Comparison of ENCODE assay signal across 2 cellular contexts in genomic region chr15:40352221-40352901, GRCh38.
TF ChIP-seq lines count a peak whose summit lies in the region.

No MANE protein-coding gene starts in this region.

TF ChIP-seq in IMR-90, 13 proteins besides CTCF, POLR2A, EP300 and RAD21:
- TF ChIP-seq FOS (IDR thresholded peaks at IDR 0.05; ENCODE audit: low read depth, low read length) = no peak
- TF ChIP-seq NFE2L2 (IDR thresholded peaks at IDR 0.05; ENCODE audit: low read depth, low read length) = no peak
- no peak for TF ChIP-seq MXI1 (IDR thresholded peaks at IDR 0.05; ENCODE audit: borderline replicate concordance, low read depth, low read length)
- TF ChIP-seq BHLHE40 (IDR thresholded peaks at IDR 0.05; ENCODE audit: low read depth, low read length) = no peak
- TF ChIP-seq CEBPB (IDR thresholded peaks at IDR 0.05; ENCODE audit: low read depth, low read length) = no peak
- no peak for TF ChIP-seq MAFK (IDR thresholded peaks at IDR 0.05; ENCODE audit: low read depth, low read length)
- TF ChIP-seq MAZ (IDR thresholded peaks at IDR 0.05; ENCODE audit: borderline replicate concordance, low read depth, low read length) = no peak
- TF ChIP-seq CHD1 (IDR thresholded peaks at IDR 0.05; ENCODE audit: low read depth, low read length) = no peak
- TF ChIP-seq SMC3 (IDR thresholded peaks at IDR 0.05; ENCODE audit: low read depth, low read length) = no peak
- TF ChIP-seq ELK1 (IDR thresholded peaks at IDR 0.05; ENCODE audit: borderline replicate concordance, low read depth, low read length) = no peak
- TF ChIP-seq RCOR1 (IDR thresholded peaks at IDR 0.05; ENCODE audit: insufficient replicate concordance, low read length) = no peak
- TF ChIP-seq RFX5 (IDR thresholded peaks at IDR 0.05; ENCODE audit: low read depth, low read length) = no peak
- TF ChIP-seq USF2 (IDR thresholded peaks at IDR 0.05; ENCODE audit: low read depth, low read length) = no peak
TF ChIP-seq in IMR-90: peak in this region for 0.

TF ChIP-seq in H1, 55 proteins besides CTCF, POLR2A, EP300 and RAD21:
- TF ChIP-seq CHD1 (IDR thresholded peaks at IDR 0.05; ENCODE audit: low read depth, low read length) (no peak), CHD2 (IDR thresholded peaks at IDR 0.05; ENCODE audit: low read length) (no peak), ATF2 (IDR thresholded peaks at IDR 0.05; ENCODE audit: low read length) (no peak), TCF12 (IDR thresholded peaks at IDR 0.05; ENCODE audit: low read depth, low read length) (no peak), BACH1 (IDR thresholded peaks at IDR 0.05; ENCODE audit: low read length) (no peak), JUN (IDR thresholded peaks at IDR 0.05; ENCODE audit: low read depth, low read length) (no peak), RNF2 (IDR thresholded peaks at IDR 0.05; ENCODE audit: borderline replicate concordance, low read depth, low read length, missing control alignments, poor library complexity, severe bottlenecking) (no peak), E2F6 (IDR thresholded peaks at IDR 0.05) (no peak), TEAD4 (IDR thresholded peaks at IDR 0.05; ENCODE audit: low read depth, low read length) (no peak), JUND (IDR thresholded peaks at IDR 0.05; ENCODE audit: low read length) (no peak), POLR2AphosphoS5 (IDR thresholded peaks at IDR 0.05; ENCODE audit: low read depth, low read length) (no peak), EGR1 (IDR thresholded peaks at IDR 0.05; ENCODE audit: borderline replicate concordance, low read depth, low read length) (no peak), KDM4A (IDR thresholded peaks at IDR 0.05; ENCODE audit: low read depth, low read length, severe bottlenecking) (no peak), SIRT6 (IDR thresholded peaks at IDR 0.05; ENCODE audit: low read length) (no peak), EZH2 (IDR thresholded peaks at IDR 0.05; ENCODE audit: low read depth, low read length, severe bottlenecking) (no peak), CTBP2 (IDR thresholded peaks at IDR 0.05; ENCODE audit: borderline replicate concordance, insufficient read depth, insufficient read length, low read length) (no peak), RXRA (IDR thresholded peaks at IDR 0.05; ENCODE audit: insufficient read depth, low read depth, low read length) (no peak), MAFK (IDR thresholded peaks at IDR 0.05; ENCODE audit: low read depth, low read length) (no peak), NANOG (IDR thresholded peaks at IDR 0.05; ENCODE audit: insufficient read depth, low read depth, low read length, poor library complexity, severe bottlenecking) (no peak), CEBPB (IDR thresholded peaks at IDR 0.05; ENCODE audit: low read depth, low read length) (no peak)
